17 cellular contexts compared by ENCODE assay signal in genomic region chr12:31306871-31307270, GRCh38.
"Had no signal": no experiment of that assay in that cellular context is flagged by ENCODE, and none has a peak within 500 bp of the region (broad histone marks: within the 10 kb centered on the region; RNA-seq: fewer than 3 reads in every experiment).

No MANE protein-coding gene starts in this region.

- H3K27ac ChIP-seq: hepatocyte, prostate gland, right atrium auricular region, testis, upper lobe of right lung had no signal

- H3K4me1 ChIP-seq: prostate gland, right atrium auricular region, testis, upper lobe of right lung had no signal

- H3K4me3 Mint-ChIP-seq: activated CD4-positive, alpha-beta T cell treated with anti-CD3 and anti-CD28 coated beads, Interleukin-2, amount 10 ng/mL, durations not matched to agents 24 days and 14 days; T-cell had no signal

- ATAC-seq: left cardiac atrium; naive thymus-derived CD8-positive, alpha-beta T cell; T-cell; upper lobe of right lung had no signal

- FAIRE-seq: bronchial epithelial cell had no signal

- H3K36me3 ChIP-seq: prostate gland, right atrium auricular region had no signal

- H3K27me3 Mint-ChIP-seq: activated CD4-positive, alpha-beta T cell treated with anti-CD3 and anti-CD28 coated beads, Interleukin-2, amount 10 ng/mL, durations not matched to agents 24 days and 14 days; naive thymus-derived CD8-positive, alpha-beta T cell; T-cell had no signal

- H3K4me3 ChIP-seq: hepatocyte, prostate gland, right atrium auricular region, testis, upper lobe of right lung had no signal

- H3K9me3 ChIP-seq: prostate gland, right atrium auricular region, testis, upper lobe of right lung had no signal

- H3K27me3 ChIP-seq: hepatocyte, right atrium auricular region, testis, upper lobe of right lung had no signal

- H2AFZ ChIP-seq: hepatocyte had no signal

- DNase-seq: activated CD4-positive, alpha-beta T cell treated with anti-CD3 and anti-CD28 coated beads, Interleukin-2, amount 10 ng/mL, durations not matched to agents 24 days and 14 days; activated CD8-positive, alpha-beta memory T cell treated with anti-CD3 and anti-CD28 coated beads, Interleukin-2, amount 50 U/mL, for 4 hours; effector CD4-positive, alpha-beta T cell; foreskin fibroblast; left cardiac atrium; mesendoderm; naive thymus-derived CD8-positive, alpha-beta T cell; stimulated activated CD4-positive, alpha-beta T cell treated with anti-CD3 and anti-CD28 coated beads, Interleukin-12 subunit alpha, Interleukin-12 subunit beta, amount 100 ng/mL, for 4 hours; stimulated activated CD4-positive, alpha-beta T cell treated with anti-CD3 and anti-CD28 coated beads, Interleukin-1b, Interleukin-23, amount 100 ng/mL, for 48 hours; T-cell; T1000; testis; upper lobe of right lung had no signal

- H3K4me2 ChIP-seq: hepatocyte had no signal

- H3K27ac Mint-ChIP-seq: activated CD4-positive, alpha-beta T cell treated with anti-CD3 and anti-CD28 coated beads, Interleukin-2, amount 10 ng/mL, durations not matched to agents 24 days and 14 days; T-cell had no signal
